ENCODE assay signal across 20 cellular contexts in genomic region chr1:8728464-8728863, GRCh38.
A peak's percentile ranks its signal among the peaks of the same experiment; 100 is the strongest.
DNase-seq lines count a peak whose midpoint lies in the region; ATAC-seq and TF ChIP-seq lines count a peak whose summit lies in the region.
"Had no signal": no experiment of that assay in that cellular context is flagged by ENCODE, and none has a peak within 500 bp of the region (broad histone marks: within the 10 kb centered on the region; RNA-seq: fewer than 3 reads in every experiment).

No MANE protein-coding gene starts in this region.

- no peaks in the 10 kb centered on the region for H4K20me1 ChIP-seq in MM.1S (ENCODE audit: insufficient read depth, low read length)

- in situ Hi-C loops in ACHN (cut with HindIII; ENCODE audit: low pct_ligation_motif_present, low pct_unique_long_range_greater_than_20kb, low sequenced_read_pairs) = no loop called here

- no peak overlapping the region for H3K27ac Mint-ChIP-seq in endodermal cell
- H3K27ac Mint-ChIP-seq: CD4-positive, alpha-beta T cell; HFFc6 had no signal

- peaks cover 7% of the 10 kb centered on the region for H3K4me1 Mint-ChIP-seq in endodermal cell

- intact Hi-C loops in heart left ventricle (cut with DNase I) = loop anchor here in 7 of 10 donors (2.0 to 10.0 kb wide), 7 partner anchors 56 to 374 kb away; no protein-coding TSS in a partner anchor

- no peak for TF ChIP-seq POLR2A in heart left ventricle (IDR thresholded peaks at IDR 0.05)

- no peaks in the 10 kb centered on the region for H3K27me3 Mint-ChIP-seq in endodermal cell (ENCODE audit: insufficient read depth)
- H3K27me3 Mint-ChIP-seq: CD4-positive, alpha-beta T cell had no signal

- peaks cover 16% of the 10 kb centered on the region for H3K36me3 Mint-ChIP-seq in endodermal cell (ENCODE audit: low read depth)

- peak overlapping the region; percentile 64 for H3K27ac ChIP-seq in cardiac muscle cell
- H3K27ac ChIP-seq in heart left ventricle = no peak overlapping the region
- no peak overlapping the region for H3K27ac ChIP-seq in MM.1S (ENCODE audit: low read length)
- no peak overlapping the region for H3K27ac ChIP-seq in endodermal cell (ENCODE audit: low read depth, low read length)
- H3K27ac ChIP-seq: GM23248, HL-60, PC-9 had no signal

- 80 to 86% (median 82%) methylated on average over 3 of the region's 3 CpGs for WGBS in heart left ventricle, 4 donors
- WGBS in endodermal cell (ENCODE audit: insufficient coverage in 1 of 2, insufficient read length in 1 of 2), 2 experiments = 80 to 99% methylated on average over 2 to 3 of the region's 3 CpGs

- TF ChIP-seq CTCF in cardiac muscle cell (IDR thresholded peaks at IDR 0.05; ENCODE audit: low read depth, low read length) = no peak
- no peak for TF ChIP-seq CTCF in heart left ventricle (IDR thresholded peaks at IDR 0.05)
- no peak for TF ChIP-seq CTCF in MM.1S (IDR thresholded peaks at IDR 0.05; ENCODE audit: low read length)
- TF ChIP-seq CTCF in endodermal cell (conservative IDR thresholded peaks at IDR 0.05) = no peak

- H3K4me3 ChIP-seq in cardiac muscle cell (no peak overlapping the region), heart left ventricle (no peak overlapping the region), MM.1S (ENCODE audit: low read length) (0 out of 2 replicates have a peak overlapping the region, but pooled peaks have one; percentile 5), endocrine pancreas (ENCODE audit: control insufficient read depth, insufficient read depth, low read length) (peak overlapping the region; percentile 68), endodermal cell (ENCODE audit: low read length) (no peak overlapping the region)
- H3K4me3 ChIP-seq: GM23248, K562, PC-9 had no signal

- no peaks in the 10 kb centered on the region for H3K79me2 ChIP-seq in MM.1S (ENCODE audit: low read length)

- H2AFZ ChIP-seq in MM.1S (ENCODE audit: low read length) = no peak overlapping the region
- H2AFZ ChIP-seq: GM23248, PC-9 had no signal

- no peaks in the 10 kb centered on the region for H3K27me3 ChIP-seq in cardiac muscle cell
- H3K27me3 ChIP-seq in heart left ventricle = no peaks in the 10 kb centered on the region
- H3K27me3 ChIP-seq in MM.1S (replicated peaks; ENCODE audit: insufficient read depth, low read length) = no peaks in the 10 kb centered on the region
- H3K27me3 ChIP-seq in endocrine pancreas (ENCODE audit: control insufficient read depth, insufficient read depth, low read length) = no peaks in the 10 kb centered on the region
- H3K27me3 ChIP-seq in endodermal cell (ENCODE audit: control insufficient read depth, insufficient read depth, low read length, poor library complexity, severe bottlenecking) = no peaks in the 10 kb centered on the region
- H3K27me3 ChIP-seq: BE2C had no signal

- peaks cover 6% of the 10 kb centered on the region for H3K4me1 ChIP-seq in cardiac muscle cell (ENCODE audit: low read depth)
- H3K4me1 ChIP-seq in heart left ventricle = peaks cover 0 to 18% (median 5%) of the 10 kb centered on the region in 12 donors
- peaks cover 7% of the 10 kb centered on the region for H3K4me1 ChIP-seq in MM.1S (ENCODE audit: low read length)
- peaks cover 12% of the 10 kb centered on the region for H3K4me1 ChIP-seq in endocrine pancreas (ENCODE audit: control insufficient read depth, insufficient read depth, low read length)
- H3K4me1 ChIP-seq in endodermal cell (ENCODE audit: control insufficient read depth, insufficient read depth, low read length) = peaks cover 1% of the 10 kb centered on the region
- H3K4me1 ChIP-seq: BE2C had no signal

- H3K9me3 ChIP-seq in cardiac muscle cell (ENCODE audit: low read depth) = no peaks in the 10 kb centered on the region
- H3K9me3 ChIP-seq in heart left ventricle = peaks cover 0 to 16% (median 2%) of the 10 kb centered on the region in 12 donors
- no peaks in the 10 kb centered on the region for H3K9me3 ChIP-seq in MM.1S (replicated peaks; ENCODE audit: insufficient read depth, low read length)
- H3K9me3 ChIP-seq in endocrine pancreas (ENCODE audit: control insufficient read depth, low read length) = peaks cover 1% of the 10 kb centered on the region
- H3K9me3 ChIP-seq in endodermal cell (ENCODE audit: control insufficient read depth, low read length) = peaks cover 24% of the 10 kb centered on the region
- H3K9me3 ChIP-seq: BE2C had no signal

- H3K9ac ChIP-seq in MM.1S (ENCODE audit: low read length) (no peak overlapping the region), endocrine pancreas (ENCODE audit: control insufficient read depth, insufficient read depth, low read length) (no peak overlapping the region), endodermal cell (ENCODE audit: extremely low read depth, low read length, poor library complexity, severe bottlenecking) (no peak overlapping the region)
- H3K9ac ChIP-seq: GM23248 had no signal

- peak overlapping the region; percentile 33 for H3K4me2 ChIP-seq in MM.1S (ENCODE audit: low read depth, low read length)
- H3K4me2 ChIP-seq: PC-9 had no signal

- no peak overlapping the region for H3K4me3 Mint-ChIP-seq in endodermal cell
- H3K4me3 Mint-ChIP-seq: CD4-positive, alpha-beta T cell; H9; HFFc6 had no signal

- peaks cover 22% of the 10 kb centered on the region for H3K9me3 Mint-ChIP-seq in endodermal cell

- no peaks in the 10 kb centered on the region for H3K36me3 ChIP-seq in cardiac muscle cell
- no peaks in the 10 kb centered on the region for H3K36me3 ChIP-seq in heart left ventricle
- no peaks in the 10 kb centered on the region for H3K36me3 ChIP-seq in MM.1S (replicated peaks; ENCODE audit: insufficient read depth, low read length)
- H3K36me3 ChIP-seq in endocrine pancreas (ENCODE audit: control insufficient read depth, insufficient read depth, low read length) = no peaks in the 10 kb centered on the region
- peaks cover 8% of the 10 kb centered on the region for H3K36me3 ChIP-seq in endodermal cell (ENCODE audit: control insufficient read depth, insufficient read depth, low read length)
- H3K36me3 ChIP-seq: BE2C had no signal

- ATAC-seq in heart left ventricle (no peak), GM18909 (IDR thresholded peaks at IDR 0.05; ENCODE audit: poor library complexity, unreplicated experiment) (no peak)
- ATAC-seq: HepG2, K562 had no signal

- H3K9me2 ChIP-seq in MM.1S (replicated peaks; ENCODE audit: insufficient read depth, low read length) = no peaks in the 10 kb centered on the region

- H3F3A ChIP-seq in MM.1S (ENCODE audit: insufficient read depth, low read length) = no peaks in the 10 kb centered on the region; the same call in 1 of the 2 replicates

- no peak for DNase-seq in cardiac muscle cell (ENCODE audit: low read depth in 1 of 2, low spot score in 1 of 2)
- no peak for DNase-seq in heart left ventricle
- peak; percentile 61 for DNase-seq in MM.1S
- DNase-seq in endodermal cell = no peak
- no peak for DNase-seq in ACHN
- DNase-seq: CD4-positive, alpha-beta T cell; COR-L47; H9; HFFc6; NCI-H1436 treated with DMSO at 0.1 percent for 48 hours; PC-9; RPMI8226; SHP77 had no signal

Comparison
In these comparisons a context has a peak if more than half of its experiments do, and no peak if none do; other contexts are left out.
1. H3K4me3 ChIP-seq: peak in MM.1S (single experiment) and endocrine pancreas (single experiment); none in cardiac muscle cell (single experiment), heart left ventricle (0 of 12) and endodermal cell (single experiment).